25 cellular contexts compared by ENCODE assay signal in genomic region chr5:174678107-174678506, GRCh38. TPM values are rescaled to one million over a fixed set of nuclear protein-coding genes. Genes with fewer than 3 reads are reported as not detected.
DNase-seq lines count a peak whose midpoint lies in the region; ATAC-seq and TF ChIP-seq lines count a peak whose summit lies in the region.
"Had no signal": no experiment of that assay in that cellular context is flagged by ENCODE, and none has a peak within 500 bp of the region (broad histone marks: within the 10 kb centered on the region; RNA-seq: fewer than 3 reads in every experiment).

No MANE protein-coding gene starts in this region.

- POLR2A ChIA-PET in HEK293 (lab: Yijun Ruan, JAX): no interaction called here

- no peak overlapping the region for H3K56ac ChIP-seq in mesendoderm (ENCODE audit: low read length)

- H3K18ac ChIP-seq in mesendoderm (ENCODE audit: low read length): no peak overlapping the region

- no peak overlapping the region for H4K8ac ChIP-seq in mesendoderm (ENCODE audit: low read depth, low read length)

- no peak overlapping the region for H2BK120ac ChIP-seq in mesendoderm (ENCODE audit: low read depth, low read length)

- H3K4me1 ChIP-seq in HEK293 (ENCODE audit: control insufficient read depth, insufficient read depth, low read length) (no peaks in the 10 kb centered on the region), mesendoderm (ENCODE audit: control insufficient read depth, low read depth, low read length) (peaks cover 4% of the 10 kb centered on the region), GM23338 (ENCODE audit: insufficient read depth) (no peaks in the 10 kb centered on the region; the same call in 1 of the 2 replicates)
- H3K4me1 ChIP-seq: BE2C, BLaER1 had no signal

- no peak for ATAC-seq in GM23338
- ATAC-seq: GM12878 had no signal

- H2BK5ac ChIP-seq in mesendoderm (ENCODE audit: low read length): no peak overlapping the region

- no peaks in the 10 kb centered on the region for H4K20me1 ChIP-seq in GM23338 (replicated peaks; ENCODE audit: insufficient read depth)
- H4K20me1 ChIP-seq: BLaER1 had no signal

- H3K36me3 Mint-ChIP-seq in activated T-cell treated with anti-CD3 and anti-CD28 coated beads, Interleukin-2, amount 50 U/mL, for 24 hours (ENCODE audit: low read depth): no peaks in the 10 kb centered on the region
- H3K36me3 Mint-ChIP-seq in GM23338 (ENCODE audit: low read depth): no peaks in the 10 kb centered on the region
- H3K36me3 Mint-ChIP-seq: CD14-positive monocyte; CD4-positive, alpha-beta memory T cell; CD4-positive, CD25-positive, alpha-beta regulatory T cell; CD8-positive, alpha-beta memory T cell had no signal

- no peaks in the 10 kb centered on the region for H3K9me3 ChIP-seq in HEK293 (ENCODE audit: control insufficient read depth, insufficient read depth, low read depth, low read length)
- H3K9me3 ChIP-seq: BE2C, BLaER1 had no signal

- no peaks in the 10 kb centered on the region for H3K79me1 ChIP-seq in mesendoderm (ENCODE audit: low read length)

- CTCF ChIA-PET in HEK293 (lab: Yijun Ruan, JAX): interaction anchor here (0.6 to 0.8 kb wide), 2 partner anchors 99 to 155 kb away, joined by 3 to 4 read pairs; no protein-coding TSS in a partner anchor

- peak overlapping the region; percentile 64 for H2BK15ac ChIP-seq in mesendoderm (replicated peaks; ENCODE audit: low read depth)

- no peak overlapping the region for H3K27ac ChIP-seq in HEK293 (ENCODE audit: extremely low read depth, low read depth, low read length)
- H3K27ac ChIP-seq in mesendoderm (ENCODE audit: low read depth, low read length): no peak overlapping the region
- no peak overlapping the region for H3K27ac ChIP-seq in GM23338 (ENCODE audit: low read depth)
- H3K27ac ChIP-seq: BLaER1 had no signal

- H3K27me3 ChIP-seq in mesendoderm (ENCODE audit: insufficient read depth, low read length, poor library complexity): no peaks in the 10 kb centered on the region
- no peaks in the 10 kb centered on the region for H3K27me3 ChIP-seq in GM23338 (ENCODE audit: insufficient read depth)
- H3K27me3 ChIP-seq: BE2C, BLaER1 had no signal

- H3K4ac ChIP-seq in mesendoderm (ENCODE audit: low read depth, low read length): no peak overlapping the region

- H3K4me2 ChIP-seq in mesendoderm (ENCODE audit: low read length): no peak overlapping the region
- no peak overlapping the region for H3K4me2 ChIP-seq in GM23338
- H3K4me2 ChIP-seq: BLaER1 had no signal

- DNase-seq in HT-29 (ENCODE audit: low spot score) (peak; percentile 2), mesendoderm (no peak), GM23338 (ENCODE audit: low spot score) (no peak)
- DNase-seq in activated T-cell treated with anti-CD3 and anti-CD28 coated beads, Interleukin-2, amount 50 U/mL, for 24 hours: no peak
- no peak for DNase-seq in activated CD4-positive, alpha-beta T cell treated with anti-CD3 and anti-CD28 coated beads, Interleukin-2, amount 50 U/mL, for 48 hours
- DNase-seq: 8988T; ACHN; BE2C; C1 segment of cervical spinal cord; CD4-positive, alpha-beta memory T cell; CD4-positive, CD25-positive, alpha-beta regulatory T cell; CD8-positive, alpha-beta memory T cell; COR-L47; DMS 273 treated with DMSO at 0.1 percent for 48 hours; DMS153; DMS53; DMS79; DND-41; EL; GDM1 had no signal

- no peak overlapping the region for H4K5ac ChIP-seq in mesendoderm (ENCODE audit: low read length)

- no peaks in the 10 kb centered on the region for H3K9me2 ChIP-seq in GM23338 (ENCODE audit: insufficient read depth)

- H3K4me1 Mint-ChIP-seq in activated T-cell treated with anti-CD3 and anti-CD28 coated beads, Interleukin-2, amount 50 U/mL, for 24 hours (ENCODE audit: low read depth): no peaks in the 10 kb centered on the region
- H3K4me1 Mint-ChIP-seq in GM23338: no peaks in the 10 kb centered on the region; the same call in 2 of the 3 replicates
- H3K4me1 Mint-ChIP-seq: CD14-positive monocyte; CD4-positive, alpha-beta memory T cell; CD4-positive, CD25-positive, alpha-beta regulatory T cell; CD8-positive, alpha-beta memory T cell had no signal

- H2AK5ac ChIP-seq in mesendoderm (ENCODE audit: low read length): no peak overlapping the region

- H3K27me3 Mint-ChIP-seq in activated T-cell treated with anti-CD3 and anti-CD28 coated beads, Interleukin-2, amount 50 U/mL, for 24 hours: peaks cover 7% of the 10 kb centered on the region
- peaks cover 3% of the 10 kb centered on the region for H3K27me3 Mint-ChIP-seq in GM23338 (ENCODE audit: insufficient read depth, low read depth, poor library complexity)
- H3K27me3 Mint-ChIP-seq: CD4-positive, CD25-positive, alpha-beta regulatory T cell had no signal

- no peak overlapping the region for H3K27ac Mint-ChIP-seq in activated T-cell treated with anti-CD3 and anti-CD28 coated beads, Interleukin-2, amount 50 U/mL, for 24 hours
- no peak overlapping the region for H3K27ac Mint-ChIP-seq in GM23338
- H3K27ac Mint-ChIP-seq: CD14-positive monocyte; CD4-positive, alpha-beta memory T cell; CD4-positive, CD25-positive, alpha-beta regulatory T cell; CD8-positive, alpha-beta memory T cell had no signal

- H3K4me3 Mint-ChIP-seq in activated T-cell treated with anti-CD3 and anti-CD28 coated beads, Interleukin-2, amount 50 U/mL, for 24 hours: no peak overlapping the region
- no peak overlapping the region for H3K4me3 Mint-ChIP-seq in GM23338
- H3K4me3 Mint-ChIP-seq: CD14-positive monocyte; CD4-positive, alpha-beta memory T cell; CD4-positive, CD25-positive, alpha-beta regulatory T cell; CD8-positive, alpha-beta memory T cell had no signal

- no peak overlapping the region for H3K9ac ChIP-seq in mesendoderm (ENCODE audit: low read length)
- H3K9ac ChIP-seq: BLaER1 had no signal

- no peak overlapping the region for H3K4me3 ChIP-seq in HEK293 (ENCODE audit: low read depth, low read length)
- H3K4me3 ChIP-seq in mesendoderm (ENCODE audit: low read length): no peak overlapping the region
- no peak overlapping the region for H3K4me3 ChIP-seq in GM23338
- H3K4me3 ChIP-seq: BLaER1, GM12878 had no signal

- H3K23ac ChIP-seq in mesendoderm (ENCODE audit: low read length): no peak overlapping the region

- TF ChIP-seq CTCF in HEK293 (tag by site-specific recombination; IDR thresholded peaks at IDR 0.05): no peak
- no peak for TF ChIP-seq CTCF in GM23338 (conservative IDR thresholded peaks at IDR 0.05; ENCODE audit: low read depth in 2 of 2)

- no peaks in the 10 kb centered on the region for H3K36me3 ChIP-seq in HEK293 (ENCODE audit: control insufficient read depth in 2 of 2, insufficient read depth in 1 of 2, low read length in 2 of 2)
- no peaks in the 10 kb centered on the region for H3K36me3 ChIP-seq in mesendoderm (ENCODE audit: control insufficient read depth, insufficient read depth, low read length)
- H3K36me3 ChIP-seq in GM23338 (ENCODE audit: insufficient read depth): no peaks in the 10 kb centered on the region
- H3K36me3 ChIP-seq: BE2C, BLaER1 had no signal

- H2AFZ ChIP-seq in GM23338: no peak overlapping the region

- H3K79me2 ChIP-seq in mesendoderm (ENCODE audit: control insufficient read depth, insufficient read depth, low read length) (no peaks in the 10 kb centered on the region), GM23338 (replicated peaks; ENCODE audit: insufficient read depth) (no peaks in the 10 kb centered on the region)

- H3K9me3 Mint-ChIP-seq in activated T-cell treated with anti-CD3 and anti-CD28 coated beads, Interleukin-2, amount 50 U/mL, for 24 hours: no peaks in the 10 kb centered on the region
- H3K9me3 Mint-ChIP-seq in GM23338: no peaks in the 10 kb centered on the region; the same call in 1 of the 3 replicates

- H3F3A ChIP-seq in GM23338 (replicated peaks; ENCODE audit: low read depth): no peaks in the 10 kb centered on the region

TF ChIP-seq in HEK293, 187 proteins besides CTCF, POLR2A, EP300 and RAD21:
- peak; percentile 87 for TF ChIP-seq ZFP3 (tag by site-specific recombination; IDR thresholded peaks at IDR 0.05; ENCODE audit: low read depth)
- TF ChIP-seq ZNF175 (tag by site-specific recombination; IDR thresholded peaks at IDR 0.05): no peak

TF ChIP-seq in GM23338, 12 proteins besides CTCF, POLR2A, EP300 and RAD21 (continues in another document):
- TF ChIP-seq, protein P1, sequence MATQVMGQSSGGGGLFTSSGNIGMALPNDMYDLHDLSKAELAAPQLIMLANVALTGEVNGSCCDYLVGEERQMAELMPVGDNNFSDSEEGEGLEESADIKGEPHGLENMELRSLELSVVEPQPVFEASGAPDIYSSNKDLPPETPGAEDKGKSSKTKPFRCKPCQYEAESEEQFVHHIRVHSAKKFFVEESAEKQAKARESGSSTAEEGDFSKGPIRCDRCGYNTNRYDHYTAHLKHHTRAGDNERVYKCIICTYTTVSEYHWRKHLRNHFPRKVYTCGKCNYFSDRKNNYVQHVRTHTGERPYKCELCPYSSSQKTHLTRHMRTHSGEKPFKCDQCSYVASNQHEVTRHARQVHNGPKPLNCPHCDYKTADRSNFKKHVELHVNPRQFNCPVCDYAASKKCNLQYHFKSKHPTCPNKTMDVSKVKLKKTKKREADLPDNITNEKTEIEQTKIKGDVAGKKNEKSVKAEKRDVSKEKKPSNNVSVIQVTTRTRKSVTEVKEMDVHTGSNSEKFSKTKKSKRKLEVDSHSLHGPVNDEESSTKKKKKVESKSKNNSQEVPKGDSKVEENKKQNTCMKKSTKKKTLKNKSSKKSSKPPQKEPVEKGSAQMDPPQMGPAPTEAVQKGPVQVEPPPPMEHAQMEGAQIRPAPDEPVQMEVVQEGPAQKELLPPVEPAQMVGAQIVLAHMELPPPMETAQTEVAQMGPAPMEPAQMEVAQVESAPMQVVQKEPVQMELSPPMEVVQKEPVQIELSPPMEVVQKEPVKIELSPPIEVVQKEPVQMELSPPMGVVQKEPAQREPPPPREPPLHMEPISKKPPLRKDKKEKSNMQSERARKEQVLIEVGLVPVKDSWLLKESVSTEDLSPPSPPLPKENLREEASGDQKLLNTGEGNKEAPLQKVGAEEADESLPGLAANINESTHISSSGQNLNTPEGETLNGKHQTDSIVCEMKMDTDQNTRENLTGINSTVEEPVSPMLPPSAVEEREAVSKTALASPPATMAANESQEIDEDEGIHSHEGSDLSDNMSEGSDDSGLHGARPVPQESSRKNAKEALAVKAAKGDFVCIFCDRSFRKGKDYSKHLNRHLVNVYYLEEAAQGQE (IDR thresholded peaks at IDR 0.05; ENCODE audit: unreplicated experiment): no peak
- TF ChIP-seq EZH2phosphoT487 (IDR thresholded peaks at IDR 0.05; ENCODE audit: unreplicated experiment): no peak
- no peak for TF ChIP-seq CREB1 (CRISPR knock-in tag; IDR thresholded peaks at IDR 0.05; ENCODE audit: low read depth)
- TF ChIP-seq ZNF114 (CRISPR knock-in tag; IDR thresholded peaks at IDR 0.05): no peak

RNA-seq across cellular contexts. Expression of gene MSX2, which starts 46.3 kb away (rescaled TPM):
- total RNA-seq in HT-29 (2014; rRNA removed; shearing (Covaris generic)): 2.0 and 5.1 TPM in 2 replicates
- polyA plus RNA-seq in mesendoderm (2013, experiment 1 of 2): 27.2 TPM
- polyA plus RNA-seq in mesendoderm (2013, experiment 2 of 2): 25.1 TPM
- 0.17 and 0.62 TPM in 2 replicates for total RNA-seq in GM23338 (2014; rRNA removed; shearing (Covaris generic))
- 0.37 and 0.47 TPM in 2 replicates for polyA plus RNA-seq in GM23338 (2016; fragmentation: Nextera tagmentation; extraction: Ambion mirVana)
- total RNA-seq: A673; CD8-positive, alpha-beta memory T cell; GM12878 had no signal
- polyA plus RNA-seq: CD4-positive, alpha-beta memory T cell; CD4-positive, CD25-positive, alpha-beta regulatory T cell; CD8-positive, alpha-beta memory T cell; GM12878 had no signal
